In the genomic region with DNA sequence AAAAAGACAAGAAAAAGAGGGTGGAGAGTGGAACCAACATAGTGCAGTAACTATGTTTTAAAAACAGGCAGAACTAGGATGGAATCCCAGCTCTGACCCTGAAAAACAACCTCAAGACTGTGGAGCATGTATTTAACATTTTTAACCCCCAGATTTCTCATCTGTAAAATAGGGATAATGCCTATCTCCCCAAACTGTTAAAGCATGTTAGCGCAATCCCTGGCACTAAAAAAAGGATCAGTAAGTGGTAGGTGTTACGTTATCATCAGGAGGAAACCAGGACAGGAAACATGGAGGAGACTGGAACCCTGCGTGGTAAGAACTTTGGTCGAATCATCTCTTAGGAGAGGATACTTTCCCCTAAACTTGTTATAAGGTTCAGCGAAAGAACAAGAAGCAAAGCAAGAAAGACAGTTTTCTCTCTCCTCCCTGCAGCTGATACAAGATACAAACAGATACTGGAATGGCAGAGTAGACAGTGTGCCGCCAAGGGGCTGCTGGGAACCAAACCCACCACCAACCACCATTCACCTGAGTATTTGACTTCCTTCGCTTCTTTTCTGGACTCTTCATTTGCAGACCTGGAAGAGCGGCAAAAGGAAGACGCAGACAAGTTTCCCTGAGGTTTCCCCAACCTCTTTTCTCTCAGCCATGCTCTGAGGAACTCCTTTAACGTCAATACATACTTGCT, we compare ENCODE assay signal across 1 cellular context.
TF ChIP-seq lines count a peak whose summit lies in the region.

No MANE protein-coding gene starts in this region.

TF ChIP-seq in WTC11, 78 proteins besides CTCF, POLR2A, EP300 and RAD21 (continued from another document):
- TF ChIP-seq, protein P1, sequence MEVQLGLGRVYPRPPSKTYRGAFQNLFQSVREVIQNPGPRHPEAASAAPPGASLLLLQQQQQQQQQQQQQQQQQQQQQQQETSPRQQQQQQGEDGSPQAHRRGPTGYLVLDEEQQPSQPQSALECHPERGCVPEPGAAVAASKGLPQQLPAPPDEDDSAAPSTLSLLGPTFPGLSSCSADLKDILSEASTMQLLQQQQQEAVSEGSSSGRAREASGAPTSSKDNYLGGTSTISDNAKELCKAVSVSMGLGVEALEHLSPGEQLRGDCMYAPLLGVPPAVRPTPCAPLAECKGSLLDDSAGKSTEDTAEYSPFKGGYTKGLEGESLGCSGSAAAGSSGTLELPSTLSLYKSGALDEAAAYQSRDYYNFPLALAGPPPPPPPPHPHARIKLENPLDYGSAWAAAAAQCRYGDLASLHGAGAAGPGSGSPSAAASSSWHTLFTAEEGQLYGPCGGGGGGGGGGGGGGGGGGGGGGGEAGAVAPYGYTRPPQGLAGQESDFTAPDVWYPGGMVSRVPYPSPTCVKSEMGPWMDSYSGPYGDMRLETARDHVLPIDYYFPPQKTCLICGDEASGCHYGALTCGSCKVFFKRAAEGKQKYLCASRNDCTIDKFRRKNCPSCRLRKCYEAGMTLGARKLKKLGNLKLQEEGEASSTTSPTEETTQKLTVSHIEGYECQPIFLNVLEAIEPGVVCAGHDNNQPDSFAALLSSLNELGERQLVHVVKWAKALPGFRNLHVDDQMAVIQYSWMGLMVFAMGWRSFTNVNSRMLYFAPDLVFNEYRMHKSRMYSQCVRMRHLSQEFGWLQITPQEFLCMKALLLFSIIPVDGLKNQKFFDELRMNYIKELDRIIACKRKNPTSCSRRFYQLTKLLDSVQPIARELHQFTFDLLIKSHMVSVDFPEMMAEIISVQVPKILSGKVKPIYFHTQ (CRISPR knock-in tag; IDR thresholded peaks at IDR 0.05) = no peak
- TF ChIP-seq SOX15 (CRISPR knock-in tag; IDR thresholded peaks at IDR 0.05) (no peak), SMAD4 (CRISPR knock-in tag; IDR thresholded peaks at IDR 0.05) (no peak), FOXK1 (CRISPR knock-in tag; IDR thresholded peaks at IDR 0.05) (no peak), IRF2 (CRISPR knock-in tag; IDR thresholded peaks at IDR 0.05; ENCODE audit: borderline replicate concordance, low read depth) (no peak)
- TF ChIP-seq, protein P2, sequence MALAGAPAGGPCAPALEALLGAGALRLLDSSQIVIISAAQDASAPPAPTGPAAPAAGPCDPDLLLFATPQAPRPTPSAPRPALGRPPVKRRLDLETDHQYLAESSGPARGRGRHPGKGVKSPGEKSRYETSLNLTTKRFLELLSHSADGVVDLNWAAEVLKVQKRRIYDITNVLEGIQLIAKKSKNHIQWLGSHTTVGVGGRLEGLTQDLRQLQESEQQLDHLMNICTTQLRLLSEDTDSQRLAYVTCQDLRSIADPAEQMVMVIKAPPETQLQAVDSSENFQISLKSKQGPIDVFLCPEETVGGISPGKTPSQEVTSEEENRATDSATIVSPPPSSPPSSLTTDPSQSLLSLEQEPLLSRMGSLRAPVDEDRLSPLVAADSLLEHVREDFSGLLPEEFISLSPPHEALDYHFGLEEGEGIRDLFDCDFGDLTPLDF (CRISPR knock-in tag; IDR thresholded peaks at IDR 0.05) = no peak
